Comparison of ENCODE assay signal across 35 cellular contexts in genomic region chr11:30733748-30734147, GRCh38.
"Had no signal": no experiment of that assay in that cellular context is flagged by ENCODE, and none has a peak within 500 bp of the region (broad histone marks: within the 10 kb centered on the region; RNA-seq: fewer than 3 reads in every experiment).

No MANE protein-coding gene starts in this region.

- H3K4me2 ChIP-seq: KMS-11 had no signal

- H3K9me3 ChIP-seq: MG63 had no signal

- H3K27me3 ChIP-seq: MG63 had no signal

- H3K4me3 ChIP-seq: MG63 had no signal

- H3K9ac ChIP-seq: KMS-11 had no signal

- DNase-seq: Karpas-422, Kasumi-1, MG63, MM.1S, MV-4-11, NCI-H1048, NCI-H1092, NCI-H1092 treated with DMSO at 0.1 percent for 48 hours, NCI-H1105, NCI-H1105 treated with DMSO at 0.1 percent for 48 hours, NCI-H1417, NCI-H1417 treated with DMSO at 0.1 percent for 48 hours, NCI-H1436, NCI-H1436 treated with DMSO at 0.1 percent for 48 hours, NCI-H146, NCI-H1694, NCI-H1694 treated with DMSO at 0.1 percent for 48 hours, NCI-H187, NCI-H187 treated with DMSO at 0.1 percent for 48 hours, NCI-H1930, NCI-H2029, NCI-H2029 treated with DMSO at 0.1 percent for 48 hours, NCI-H2081, NCI-H2081 treated with DMSO at 0.1 percent for 48 hours, NCI-H2107, NCI-H2171, NCI-H2171 treated with DMSO at 0.1 percent for 48 hours, NCI-H2227 treated with DMSO at 0.1 percent for 48 hours, NCI-H226, NCI-H345, NCI-H446, NCI-H446 treated with DMSO at 0.1 percent for 48 hours, NCI-H510A, NCI-H510A treated with DMSO at 0.1 percent for 48 hours had no signal

- H3K27ac ChIP-seq: KMS-11 had no signal

- H3K36me3 ChIP-seq: MG63 had no signal
